11 cellular contexts compared by ENCODE assay signal in the genomic region with DNA sequence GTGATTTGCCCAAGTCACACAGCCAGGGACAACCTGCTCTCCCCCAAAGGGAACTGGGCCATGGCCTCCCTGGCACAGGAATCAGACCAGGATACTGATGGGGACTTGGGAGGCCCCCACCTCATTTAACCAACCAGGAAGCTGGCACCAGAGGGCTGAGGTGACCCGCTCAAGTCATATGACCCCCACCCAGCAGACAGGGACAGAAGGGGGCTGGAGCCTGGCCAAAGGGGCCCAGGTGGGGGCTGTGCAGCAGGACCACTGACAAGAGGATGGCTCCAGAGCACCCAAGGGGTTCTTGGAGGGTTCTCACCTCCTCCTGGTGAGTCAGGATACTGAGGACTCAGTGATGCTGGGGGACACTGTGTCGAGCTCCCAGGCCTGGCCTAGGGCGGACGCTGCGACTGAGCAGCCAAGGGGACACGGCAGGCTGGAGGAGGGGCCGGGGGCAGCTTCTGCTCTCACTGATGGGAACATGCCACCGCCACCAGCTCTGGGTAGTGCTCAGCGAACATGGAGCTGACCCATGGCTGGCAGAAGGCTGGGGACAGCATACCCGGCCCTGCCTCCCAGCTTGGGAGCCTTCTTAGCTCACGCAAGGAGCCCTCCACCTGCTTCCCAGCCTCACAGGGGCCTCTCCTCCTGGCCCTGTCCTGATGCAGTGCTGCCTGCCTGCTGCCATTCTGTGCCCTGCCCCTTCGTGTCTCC. TPM values are rescaled to one million over a fixed set of nuclear protein-coding genes. Genes with fewer than 3 reads are reported as not detected.
DNase-seq lines count a peak whose midpoint lies in the region; ATAC-seq and TF ChIP-seq lines count a peak whose summit lies in the region.
"Had no signal": no experiment of that assay in that cellular context is flagged by ENCODE, and none has a peak within 500 bp of the region (broad histone marks: within the 10 kb centered on the region; RNA-seq: fewer than 3 reads in every experiment).

No MANE protein-coding gene starts in this region.

- no peak for TF ChIP-seq CTCF in ovary (IDR thresholded peaks at IDR 0.05)

- peaks cover 28% of the 10 kb centered on the region for H3K9me3 Mint-ChIP-seq in activated naive CD4-positive, alpha-beta T cell treated with anti-CD3 and anti-CD28 coated beads for 36 hours
- H3K9me3 Mint-ChIP-seq in central memory CD8-positive, alpha-beta T cell: peaks cover 8% of the 10 kb centered on the region
- peaks cover 1 to 27% (median 22%) of the 10 kb centered on the region in 9 donors for H3K9me3 Mint-ChIP-seq in naive thymus-derived CD8-positive, alpha-beta T cell

- H3K9me3 ChIP-seq in aorta (ENCODE audit: control insufficient read depth, low read length): no peaks in the 10 kb centered on the region
- H3K9me3 ChIP-seq in ovary: no peaks in the 10 kb centered on the region

- H3K27ac ChIP-seq in aorta (ENCODE audit: low read depth in 1 of 2, low read length in 2 of 2): no peak overlapping the region
- H3K27ac ChIP-seq in ovary: no peak overlapping the region

- no peak overlapping the region for H3K4me3 ChIP-seq in aorta (ENCODE audit: low read length in 2 of 2)
- H3K4me3 ChIP-seq in ovary: no peak overlapping the region

- no peak for ATAC-seq in central memory CD8-positive, alpha-beta T cell (replicated peaks; ENCODE audit: extremely low read depth, poor library complexity, severe bottlenecking)
- no peak for ATAC-seq in naive thymus-derived CD8-positive, alpha-beta T cell
- ATAC-seq in aorta (ENCODE audit: low FRiP score): peak; percentile 57

- TF ChIP-seq EP300 in ovary (IDR thresholded peaks at IDR 0.05): no peak

- H3K4me1 ChIP-seq in aorta (ENCODE audit: control insufficient read depth in 1 of 2, insufficient read depth in 2 of 2, low read length in 2 of 2) (no peaks in the 10 kb centered on the region), ovary (ENCODE audit: insufficient read depth) (no peaks in the 10 kb centered on the region)

- WGBS in aorta, 2 donors: 70 to 72% methylated on average over 12 of the region's 12 CpGs
- WGBS in ovary, 3 donors: 69 to 86% (median 72%) methylated on average over 9 to 12 of the region's 12 CpGs

- H3K27me3 ChIP-seq in aorta (ENCODE audit: control insufficient read depth in 1 of 2, insufficient read depth in 2 of 2, low read length in 1 of 2) (no peaks in the 10 kb centered on the region), ovary (no peaks in the 10 kb centered on the region)

- intact Hi-C loops in activated naive CD4-positive, alpha-beta T cell treated with anti-CD3 and anti-CD28 coated beads for 36 hours (cut with micrococcal nuclease): no loop called here
- intact Hi-C loops in aorta (cut with DNase I): no loop called here
- intact Hi-C loops in ovary (cut with DNase I): no loop called here

- CTCF ChIA-PET in activated naive CD4-positive, alpha-beta T cell treated with anti-CD3 and anti-CD28 coated beads for 36 hours (lab: Charles Lee): interaction anchor here (0.5 to 1.5 kb wide), 3 partner anchors 19 to 103 kb away, joined by 3 to 5 read pairs (median 3); no protein-coding TSS in a partner anchor

- H3K4me1 Mint-ChIP-seq in activated naive CD4-positive, alpha-beta T cell treated with anti-CD3 and anti-CD28 coated beads for 36 hours (ENCODE audit: low read depth): peaks cover 50% of the 10 kb centered on the region
- peaks cover 75% of the 10 kb centered on the region for H3K4me1 Mint-ChIP-seq in central memory CD8-positive, alpha-beta T cell
- H3K4me1 Mint-ChIP-seq in naive thymus-derived CD8-positive, alpha-beta T cell: peaks cover 12 to 66% (median 43%) of the 10 kb centered on the region in 4 donors

- no peak overlapping the region for H3K27ac Mint-ChIP-seq in activated naive CD4-positive, alpha-beta T cell treated with anti-CD3 and anti-CD28 coated beads for 36 hours
- peak overlapping the region; percentile 96 for H3K27ac Mint-ChIP-seq in central memory CD8-positive, alpha-beta T cell (ENCODE audit: low read depth)
- H3K27ac Mint-ChIP-seq in naive thymus-derived CD8-positive, alpha-beta T cell: peak overlapping the region; percentile 34 to 95 (median 81)

- no peaks in the 10 kb centered on the region for H3K36me3 ChIP-seq in aorta (ENCODE audit: control insufficient read depth in 1 of 2, insufficient read depth in 2 of 2, low read length in 1 of 2)
- no peaks in the 10 kb centered on the region for H3K36me3 ChIP-seq in ovary

- POLR2A ChIA-PET in naive thymus-derived CD8-positive, alpha-beta T cell (lab: Charles Lee): no interaction called here

- H3K36me3 Mint-ChIP-seq in activated naive CD4-positive, alpha-beta T cell treated with anti-CD3 and anti-CD28 coated beads for 36 hours (ENCODE audit: low read depth): peaks cover 38% of the 10 kb centered on the region
- H3K36me3 Mint-ChIP-seq in central memory CD8-positive, alpha-beta T cell (ENCODE audit: insufficient read depth): peaks cover 62% of the 10 kb centered on the region
- peaks cover 2 to 16% (median 15%) of the 10 kb centered on the region in 3 donors for H3K36me3 Mint-ChIP-seq in naive thymus-derived CD8-positive, alpha-beta T cell
- H3K36me3 Mint-ChIP-seq: IgD-negative memory B cell had no signal

- no peak for TF ChIP-seq POLR2A in ovary (IDR thresholded peaks at IDR 0.05)

- DNase-seq in activated naive CD4-positive, alpha-beta T cell treated with anti-CD3 and anti-CD28 coated beads for 36 hours: no peak
- DNase-seq in activated naive CD4-positive, alpha-beta T cell treated with anti-CD3 and anti-CD28 coated beads, Interleukin-2, amount 50 U/mL, for 16 hours: no peak
- peak in 1 of 2 donors; percentile 13 for DNase-seq in central memory CD8-positive, alpha-beta T cell (ENCODE audit: low spot score in 2 of 2)
- DNase-seq in naive thymus-derived CD8-positive, alpha-beta T cell: no peak
- DNase-seq in aorta (no peak), ovary (no peak), NCI-H82 treated with DMSO at 0.1 percent for 48 hours (lab: John Stamatoyannopoulos, UW; ENCODE audit: unreplicated experiment) (no peak), KG1 (lab: John Stamatoyannopoulos, UW) (no peak)
- DNase-seq: stimulated activated CD4-positive, alpha-beta T cell treated with anti-CD3 and anti-CD28 coated beads, Interleukin-12 subunit alpha, Interleukin-12 subunit beta, amount 100 ng/mL, for 4 hours had no signal

- H3K27me3 Mint-ChIP-seq in activated naive CD4-positive, alpha-beta T cell treated with anti-CD3 and anti-CD28 coated beads for 36 hours (ENCODE audit: low read depth): no peaks in the 10 kb centered on the region
- no peaks in the 10 kb centered on the region for H3K27me3 Mint-ChIP-seq in central memory CD8-positive, alpha-beta T cell
- no peaks in the 10 kb centered on the region for H3K27me3 Mint-ChIP-seq in naive thymus-derived CD8-positive, alpha-beta T cell

- H3K4me3 Mint-ChIP-seq in activated naive CD4-positive, alpha-beta T cell treated with anti-CD3 and anti-CD28 coated beads for 36 hours: peak overlapping the region; percentile 72
- peak overlapping the region; percentile 99 for H3K4me3 Mint-ChIP-seq in central memory CD8-positive, alpha-beta T cell
- peak overlapping the region in 7 of 10 donors; percentile 28 to 90 (median 71) for H3K4me3 Mint-ChIP-seq in naive thymus-derived CD8-positive, alpha-beta T cell

RNA-seq across cellular contexts. Expression of a gene that starts 1.2 kb away (rescaled TPM):
- total RNA-seq in activated naive CD4-positive, alpha-beta T cell treated with anti-CD3 and anti-CD28 coated beads for 36 hours: 10 to 100 TPM; 37.8 to 43.1 TPM
- total RNA-seq in naive thymus-derived CD8-positive, alpha-beta T cell: 1 to 10 TPM; 5.5 to 6.6 TPM
- polyA plus RNA-seq in naive thymus-derived CD8-positive, alpha-beta T cell: 100 to 1,000 TPM in 1 of 3 donors, 10 to 100 TPM in 2; 13.3 to 581 (median 21.3) TPM
- 1 to 10 TPM; 3.1 to 4.6 TPM for total RNA-seq in aorta
- polyA plus RNA-seq in aorta: 1 to 10 TPM; 1.0 to 3.9 TPM
- 1 to 10 TPM in 3 of 7 donors, under 1 TPM in 3, not detected in 1; 0.48 to 1.2 (median 0.90) TPM for total RNA-seq in ovary
- 1 to 10 TPM; 1.1 to 5.9 TPM for polyA plus RNA-seq in ovary
- total RNA-seq: endothelial cell of umbilical vein had no signal
- polyA plus RNA-seq: endothelial cell of umbilical vein had no signal

RNA-seq across cellular contexts. Expression of a gene that starts 42.3 kb away (rescaled TPM):
- total RNA-seq in activated naive CD4-positive, alpha-beta T cell treated with anti-CD3 and anti-CD28 coated beads for 36 hours: 10 to 100 TPM; 46.9 to 50.9 TPM
- total RNA-seq in naive thymus-derived CD8-positive, alpha-beta T cell: 10 to 100 TPM; 46.0 to 46.2 TPM
- 100 to 1,000 TPM in 1 of 3 donors, 10 to 100 TPM in 2; 74.5 to 234 (median 81.7) TPM for polyA plus RNA-seq in naive thymus-derived CD8-positive, alpha-beta T cell
- total RNA-seq in aorta: 10 to 100 TPM; 43.8 to 54.1 TPM
- 10 to 100 TPM; 23.4 to 37.8 TPM for polyA plus RNA-seq in aorta
- 10 to 100 TPM; 23.5 to 59.0 (median 45.3) TPM for total RNA-seq in ovary
- polyA plus RNA-seq in ovary: 100 to 1,000 TPM in 1 of 2 donors, 10 to 100 TPM in 1; 46.0 to 103 TPM

Comparison
In these comparisons a context has a peak if more than half of its experiments do, and no peak if none do; other contexts are left out.
1. RNA of a gene that starts 1.2 kb away (total RNA-seq): 37.8 to 43.1 TPM in activated naive CD4-positive, alpha-beta T cell treated with anti-CD3 and anti-CD28 coated beads for 36 hours; 5.5 to 6.6 TPM in naive thymus-derived CD8-positive, alpha-beta T cell, 3.1 to 4.6 TPM in aorta and 0.48 to 1.2 TPM in ovary; every median in the first group is over 4 times any median in the second.
2. Peak in every context shown above with its lines, with median percentiles within 50 percentile points of each other: H3K4me3 Mint-ChIP-seq.